ENCODE assay signal across 9 cellular contexts in genomic region chr11:5994791-5995190, GRCh38. TPM values are rescaled to one million over a fixed set of nuclear protein-coding genes. Genes with fewer than 3 reads are reported as not detected.
"Had no signal": no experiment of that assay in that cellular context is flagged by ENCODE, and none has a peak within 500 bp of the region (broad histone marks: within the 10 kb centered on the region; RNA-seq: fewer than 3 reads in every experiment).

No MANE protein-coding gene starts in this region.

- DNase-seq: GDM1, GF-D8 had no signal

- H3K4me3 ChIP-seq: GM12878 had no signal

- FAIRE-seq: G401.6, GM12878, GM12891, GM12892, GM18507, GM19239 had no signal

RNA-seq across cellular contexts. Expression of gene OR52L1, which starts 8.0 kb away (rescaled TPM):
- total RNA-seq: G401, GM12878 had no signal
- polyA plus RNA-seq: GM12878 had no signal

RNA-seq across cellular contexts. Expression of gene OR56A4, which starts 12.0 kb away (rescaled TPM):
- total RNA-seq: G401, GM12878 had no signal
- polyA plus RNA-seq: GM12878 had no signal

RNA-seq across cellular contexts. Expression of gene OR56A5, which starts 26.5 kb away (rescaled TPM):
- total RNA-seq: G401, GM12878 had no signal
- polyA plus RNA-seq: GM12878 had no signal

RNA-seq across cellular contexts. Expression of gene OR56A1, which starts 35.8 kb away (rescaled TPM):
- total RNA-seq: G401, GM12878 had no signal
- polyA plus RNA-seq: GM12878 had no signal

RNA-seq across cellular contexts. Expression of gene OR56A3, which starts 52.7 kb away (rescaled TPM):
- total RNA-seq: G401, GM12878 had no signal
- polyA plus RNA-seq: GM12878 had no signal
